8 cellular contexts compared by ENCODE assay signal in the genomic region with DNA sequence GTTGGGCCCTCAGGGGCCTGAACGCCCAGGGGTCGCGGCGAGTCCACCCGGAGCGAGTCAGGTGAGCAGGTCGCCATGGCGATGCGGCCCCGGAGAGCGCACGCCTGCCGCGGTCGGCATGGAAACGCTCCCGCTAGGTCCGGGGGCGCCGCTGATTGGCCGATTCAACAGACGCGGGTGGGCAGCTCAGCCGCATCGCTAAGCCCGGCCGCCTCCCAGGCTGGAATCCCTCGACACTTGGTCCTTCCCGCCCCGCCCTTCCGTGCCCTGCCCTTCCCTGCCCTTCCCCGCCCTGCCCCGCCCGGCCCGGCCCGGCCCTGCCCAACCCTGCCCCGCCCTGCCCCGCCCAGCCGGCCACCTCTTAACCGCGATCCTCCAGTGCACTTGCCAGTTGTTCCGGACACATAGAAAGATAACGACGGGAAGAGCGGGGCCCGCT. TPM values are rescaled to one million over a fixed set of nuclear protein-coding genes. Genes with fewer than 3 reads are reported as not detected.
DNase-seq lines count a peak whose midpoint lies in the region; ATAC-seq, FAIRE-seq and TF ChIP-seq lines count a peak whose summit lies in the region.

A gene (plus strand): TSS at position 390 of the 439 bp plus-strand sequence. CDS start 562 bp downstream, outside the sequence.

- DNase-seq in D721Med (ENCODE audit: insufficient read length, low spot score) (peak; percentile 75), HEK293T (ENCODE audit: extremely low spot score) (peak; percentile 68), Peyer's patch (peak in 1 of 3 donors; percentile 46), choroid plexus epithelial cell (ENCODE audit: low read depth) (peak; percentile 44), lung (ENCODE audit: low spot score) (peak; percentile 51), tibial nerve (ENCODE audit: low spot score in 2 of 2) (no peak), NCI-H446 treated with DMSO at 0.1 percent for 48 hours (lab: John Stamatoyannopoulos, UW) (no peak)

- H3K4me1 ChIP-seq in Peyer's patch: peaks cover 0 to 18% (median 6%) of the 10 kb centered on the region in 4 donors
- H3K4me1 ChIP-seq in lung (ENCODE audit: control insufficient read depth in 2 of 2, insufficient read depth in 2 of 2, low read length in 2 of 2): peaks cover 4 to 18% of the 10 kb centered on the region in 2 donors
- H3K4me1 ChIP-seq in tibial nerve: peaks cover 0 to 31% (median 25%) of the 10 kb centered on the region in 4 donors

- no peak for TF ChIP-seq EP300 in tibial nerve (IDR thresholded peaks at IDR 0.05)

- CTCF ChIA-PET in HEK293T (lab: Yijun Ruan, JAX): no interaction called here

- H3K9me3 ChIP-seq in Peyer's patch: no peaks in the 10 kb centered on the region
- H3K9me3 ChIP-seq in lung (ENCODE audit: control insufficient read depth in 2 of 2, insufficient read depth in 1 of 2, low read length in 1 of 2): no peaks in the 10 kb centered on the region
- no peaks in the 10 kb centered on the region for H3K9me3 ChIP-seq in tibial nerve

- WGBS in lung, 2 donors: 0 to 2% methylated on average over 40 to 46 of the region's 46 CpGs
- WGBS in tibial nerve, 2 donors: 2 to 7% methylated on average over 11 to 17 of the region's 46 CpGs

- ATAC-seq in lung (ENCODE audit: insufficient read depth, low FRiP score) (peak; percentile 62), HG03108 (IDR thresholded peaks at IDR 0.05; ENCODE audit: unreplicated experiment) (no peak)

- TF ChIP-seq POLR2A in Peyer's patch (IDR thresholded peaks at IDR 0.05) (no peak), tibial nerve (IDR thresholded peaks at IDR 0.05) (no peak)

- no peak within 1 kb of the TSS for H3K27ac ChIP-seq in Peyer's patch
- no peak within 1 kb of the TSS for H3K27ac ChIP-seq in lung (ENCODE audit: low read depth in 1 of 2, low read length in 1 of 2)
- peak within 1 kb of the TSS in 1 of 4 donors; percentile 58 for H3K27ac ChIP-seq in tibial nerve

- H3K4me3 ChIP-seq in Peyer's patch: peak within 1 kb of the TSS; percentile 12 to 46 (median 40)
- peak within 1 kb of the TSS; percentile 70 for H3K4me3 ChIP-seq in choroid plexus epithelial cell (ENCODE audit: low read depth, low read length)
- H3K4me3 ChIP-seq in lung: peak within 1 kb of the TSS; percentile 13
- peak within 1 kb of the TSS; percentile 31 to 65 (median 48) for H3K4me3 ChIP-seq in tibial nerve

- H3K27me3 ChIP-seq in Peyer's patch: peaks cover 0 to 12% of the 10 kb centered on the region in 2 donors
- no peaks in the 10 kb centered on the region for H3K27me3 ChIP-seq in lung (ENCODE audit: control insufficient read depth, insufficient read depth)
- peaks cover 0 to 49% of the 10 kb centered on the region in 2 donors for H3K27me3 ChIP-seq in tibial nerve

- no peak for FAIRE-seq in D721Med (lab: Jason Lieb, UNC)

- POLR2A ChIA-PET in HEK293T (lab: Yijun Ruan, JAX): no interaction called here

- H3K36me3 ChIP-seq in Peyer's patch (no peaks in the 10 kb centered on the region), lung (ENCODE audit: control insufficient read depth in 2 of 2, insufficient read depth in 2 of 2, low read length in 2 of 2) (no peaks in the 10 kb centered on the region), tibial nerve (no peaks in the 10 kb centered on the region)

- no peak for TF ChIP-seq CTCF in D721Med (IDR thresholded peaks at IDR 0.05; ENCODE audit: insufficient read depth, missing control alignments)
- no peak for TF ChIP-seq CTCF in Peyer's patch (IDR thresholded peaks at IDR 0.05)
- no peak for TF ChIP-seq CTCF in choroid plexus epithelial cell (conservative IDR thresholded peaks at IDR 0.05; ENCODE audit: low read depth, low read length)
- TF ChIP-seq CTCF in lung (IDR thresholded peaks at IDR 0.05; ENCODE audit: control extremely low read depth, extremely low read depth): no peak
- no peak for TF ChIP-seq CTCF in tibial nerve (IDR thresholded peaks at IDR 0.05)

TF ChIP-seq in HEK293T, 16 proteins besides CTCF, POLR2A, EP300 and RAD21:
- no peak for TF ChIP-seq TARDBP (IDR thresholded peaks at IDR 0.05)
- TF ChIP-seq, protein P1, sequence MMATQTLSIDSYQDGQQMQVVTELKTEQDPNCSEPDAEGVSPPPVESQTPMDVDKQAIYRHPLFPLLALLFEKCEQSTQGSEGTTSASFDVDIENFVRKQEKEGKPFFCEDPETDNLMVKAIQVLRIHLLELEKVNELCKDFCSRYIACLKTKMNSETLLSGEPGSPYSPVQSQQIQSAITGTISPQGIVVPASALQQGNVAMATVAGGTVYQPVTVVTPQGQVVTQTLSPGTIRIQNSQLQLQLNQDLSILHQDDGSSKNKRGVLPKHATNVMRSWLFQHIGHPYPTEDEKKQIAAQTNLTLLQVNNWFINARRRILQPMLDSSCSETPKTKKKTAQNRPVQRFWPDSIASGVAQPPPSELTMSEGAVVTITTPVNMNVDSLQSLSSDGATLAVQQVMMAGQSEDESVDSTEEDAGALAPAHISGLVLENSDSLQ (IDR thresholded peaks at IDR 0.05): no peak
- no peak for TF ChIP-seq CTBP1 (IDR thresholded peaks at IDR 0.05; ENCODE audit: borderline replicate concordance)
- no peak for TF ChIP-seq FOXK2 (IDR thresholded peaks at IDR 0.05)
- TF ChIP-seq ELF4 (IDR thresholded peaks at IDR 0.05): no peak
- no peak for TF ChIP-seq NFRKB (IDR thresholded peaks at IDR 0.05)
- no peak for TF ChIP-seq SUZ12 (IDR thresholded peaks at IDR 0.05)
- no peak for TF ChIP-seq HDGF (IDR thresholded peaks at IDR 0.05; ENCODE audit: borderline replicate concordance)
- TF ChIP-seq L3MBTL2 (conservative IDR thresholded peaks at IDR 0.05): no peak

RNA-seq across cellular contexts. Expression of the gene that starts here (rescaled TPM):
- total RNA-seq in Peyer's patch: under 1 TPM in 1 of 4 donors, not detected in 3; 0.66 TPM
- 10 to 100 TPM in 1 of 2 donors, 1 to 10 TPM in 1; 9.6 to 10.2 TPM for total RNA-seq in lung
- polyA plus RNA-seq in lung: 1 to 10 TPM in 1 of 2 donors, under 1 TPM in 1; 0.98 to 4.1 TPM
- 1 to 10 TPM in 3 of 4 donors, under 1 TPM in 1; 0.30 to 4.8 (median 1.7) TPM for total RNA-seq in tibial nerve

Comparison
In these comparisons a context has a peak if more than half of its experiments do, and no peak if none do; other contexts are left out.
1. DNase-seq: peak in D721Med (single experiment), HEK293T (single experiment), choroid plexus epithelial cell (single experiment) and lung (single experiment); none in tibial nerve (0 of 2) and NCI-H446 treated with DMSO at 0.1 percent for 48 hours (single experiment).
2. H3K4me3 ChIP-seq: peak in every context shown above with its lines; median percentile 70 in choroid plexus epithelial cell; 48 in tibial nerve; 40 in Peyer's patch; 13 in lung.